In genomic region chr5:116896001-116896400, GRCh38 we compare ENCODE assay signal across 8 cellular contexts.
"Had no signal": no experiment of that assay in that cellular context is flagged by ENCODE, and none has a peak within 500 bp of the region (broad histone marks: within the 10 kb centered on the region; RNA-seq: fewer than 3 reads in every experiment).

No MANE protein-coding gene starts in this region.

- H3K4me3 Mint-ChIP-seq: GM23338, H9, HFFc6 had no signal

- ATAC-seq: GM23338, HCT116 had no signal

- H3K4me1 Mint-ChIP-seq: GM23338 had no signal

- H3K9me3 Mint-ChIP-seq: GM23338, H9 had no signal

- H3K27ac Mint-ChIP-seq: GM23338, H9, HFFc6 had no signal

- DNase-seq: GM23248, GOT3, H7, H9, HCEC 1CT, HFFc6 had no signal
